Comparison of ENCODE assay signal across 8 cellular contexts in genomic region chr12:106246891-106247730, GRCh38. TPM values are rescaled to one million over a fixed set of nuclear protein-coding genes. Genes with fewer than 3 reads are reported as not detected.
A peak's percentile ranks its signal among the peaks of the same experiment; 100 is the strongest.
DNase-seq lines count a peak whose midpoint lies in the region; ATAC-seq and TF ChIP-seq lines count a peak whose summit lies in the region.

No MANE protein-coding gene starts in this region.

- H3K4me3 ChIP-seq in Loucy (ENCODE audit: low read length, poor library complexity, severe bottlenecking) (peak overlapping the region; percentile 93), lung (peak overlapping the region; percentile 73)
- H3K4me3 ChIP-seq in effector memory CD4-positive, alpha-beta T cell (ENCODE audit: insufficient read depth, low read depth, low read length, poor library complexity, severe bottlenecking) = peak overlapping the region; percentile 79

- no peaks in the 10 kb centered on the region for H3K9me2 ChIP-seq in Loucy (replicated peaks; ENCODE audit: low read depth, low read length)

- CTCF ChIA-PET in activated CD8-positive, alpha-beta T cell treated with anti-CD3 and anti-CD28 coated beads, Interleukin-2, amount 10 ng/mL, durations not matched to agents 7 days and 5 days (lab: Charles Lee) = interaction anchor here (1.0 to 2.8 kb wide), 4 partner anchors 20 to 110 kb away, joined by 3 to 13 read pairs (median 4); partner anchors contain the start of gene POLR3B

- H3K4me1 Mint-ChIP-seq in activated CD8-positive, alpha-beta T cell treated with anti-CD3 and anti-CD28 coated beads, Interleukin-2, amount 10 ng/mL, durations not matched to agents 7 days and 5 days (ENCODE audit: low read depth) = peaks cover 12% of the 10 kb centered on the region

- peaks cover 51% of the 10 kb centered on the region for H3K4me1 ChIP-seq in Loucy (ENCODE audit: insufficient read depth, low read length, poor library complexity, severe bottlenecking)
- H3K4me1 ChIP-seq in effector memory CD4-positive, alpha-beta T cell (ENCODE audit: control insufficient read depth, insufficient read depth, low read length, poor library complexity, severe bottlenecking) = peaks cover 27% of the 10 kb centered on the region
- H3K4me1 ChIP-seq in lung (ENCODE audit: control insufficient read depth in 2 of 2, insufficient read depth in 2 of 2, low read length in 2 of 2) = peaks cover 7 to 10% of the 10 kb centered on the region in 2 donors

- H3K27me3 Mint-ChIP-seq in activated CD8-positive, alpha-beta T cell treated with anti-CD3 and anti-CD28 coated beads, Interleukin-2, amount 10 ng/mL, durations not matched to agents 7 days and 5 days (ENCODE audit: low read depth) = peaks cover 12% of the 10 kb centered on the region

- H3F3A ChIP-seq in Loucy (ENCODE audit: low read depth) = no peaks in the 10 kb centered on the region; the same call in 1 of the 2 replicates

- peak overlapping the region; percentile 86 for H2AFZ ChIP-seq in Loucy (ENCODE audit: low read length)

- H4K20me1 ChIP-seq in Loucy (ENCODE audit: insufficient read depth, low read length, poor library complexity, severe bottlenecking) = peaks cover 20% of the 10 kb centered on the region

- WGBS in lung, 2 donors = 3 to 5% methylated on average over 45 to 81 of the region's 81 CpGs

- peak overlapping the region; percentile 81 for H3K27ac ChIP-seq in effector memory CD4-positive, alpha-beta T cell (ENCODE audit: insufficient read depth, low read length, poor library complexity, severe bottlenecking)
- H3K27ac ChIP-seq in lung (ENCODE audit: low read depth in 1 of 2, low read length in 1 of 2) = peak overlapping the region; percentile 99

- peak overlapping the region; percentile 95 for H3K4me2 ChIP-seq in Loucy (ENCODE audit: low read depth, low read length, poor library complexity, severe bottlenecking)

- H3K9me3 ChIP-seq in Loucy (ENCODE audit: insufficient read depth, low read depth, low read length) = no peaks in the 10 kb centered on the region
- H3K9me3 ChIP-seq in effector memory CD4-positive, alpha-beta T cell (ENCODE audit: control insufficient read depth, low read length) = no peaks in the 10 kb centered on the region
- H3K9me3 ChIP-seq in lung (ENCODE audit: control insufficient read depth in 2 of 2, insufficient read depth in 1 of 2, low read length in 1 of 2) = no peaks in the 10 kb centered on the region

- no peaks in the 10 kb centered on the region for H3K9me3 Mint-ChIP-seq in activated CD8-positive, alpha-beta T cell treated with anti-CD3 and anti-CD28 coated beads, Interleukin-2, amount 10 ng/mL, durations not matched to agents 7 days and 5 days (ENCODE audit: insufficient read depth)

- H3K27ac Mint-ChIP-seq in activated CD8-positive, alpha-beta T cell treated with anti-CD3 and anti-CD28 coated beads, Interleukin-2, amount 10 ng/mL, durations not matched to agents 7 days and 5 days = no peak overlapping the region

- peaks cover 35% of the 10 kb centered on the region for H3K79me2 ChIP-seq in Loucy (ENCODE audit: insufficient read depth, low read length)

- peak; percentile 73 for DNase-seq in COLO668 (lab: John Stamatoyannopoulos, UW; ENCODE audit: unreplicated experiment)
- DNase-seq in activated CD8-positive, alpha-beta T cell treated with anti-CD3 and anti-CD28 coated beads, Interleukin-2, amount 10 ng/mL, durations not matched to agents 7 days and 5 days = peak; percentile 63
- DNase-seq in effector memory CD4-positive, alpha-beta T cell = peak; percentile 38 to 52 (median 44)
- DNase-seq in lung (ENCODE audit: low spot score) = peak; percentile 60
- peak; percentile 33 for DNase-seq in stimulated activated CD8-positive, alpha-beta memory T cell treated with anti-CD3 and anti-CD28 coated beads, Interleukin-4, amount 100 ng/mL, for 24 hours (ENCODE audit: low read depth)
- DNase-seq in cortex of kidney (lab: John Stamatoyannopoulos, UW) = no peak

- peak overlapping the region; percentile 93 for H3K9ac ChIP-seq in Loucy (ENCODE audit: low read depth, low read length, poor library complexity, severe bottlenecking)

- POLR2A ChIA-PET in activated CD8-positive, alpha-beta T cell treated with anti-CD3 and anti-CD28 coated beads, Interleukin-2, amount 10 ng/mL, durations not matched to agents 7 days and 5 days (lab: Charles Lee) = interaction anchor here (0.9 kb wide), 1 partner anchor 19 kb away, joined by 3 read pairs; no protein-coding TSS in a partner anchor

- ATAC-seq in GM21526 (IDR thresholded peaks at IDR 0.05; ENCODE audit: low FRiP score, unreplicated experiment) (peak; percentile 22), lung (ENCODE audit: insufficient read depth, low FRiP score) (no peak)
- peak; percentile 80 for ATAC-seq in activated CD8-positive, alpha-beta T cell treated with anti-CD3 and anti-CD28 coated beads, Interleukin-2, amount 10 ng/mL, durations not matched to agents 7 days and 5 days

- H3K36me3 Mint-ChIP-seq in activated CD8-positive, alpha-beta T cell treated with anti-CD3 and anti-CD28 coated beads, Interleukin-2, amount 10 ng/mL, durations not matched to agents 7 days and 5 days (ENCODE audit: low read depth) = no peaks in the 10 kb centered on the region

- TF ChIP-seq CTCF in Loucy (conservative IDR thresholded peaks at IDR 0.05; ENCODE audit: low read length) (no peak), lung (IDR thresholded peaks at IDR 0.05; ENCODE audit: control extremely low read depth, extremely low read depth) (no peak)

- H3K36me3 ChIP-seq in Loucy (ENCODE audit: insufficient read depth, low read length) (no peaks in the 10 kb centered on the region), lung (ENCODE audit: control insufficient read depth in 2 of 2, insufficient read depth in 2 of 2, low read length in 2 of 2) (peaks cover 2 to 5% of the 10 kb centered on the region in 2 donors)
- H3K36me3 ChIP-seq in effector memory CD4-positive, alpha-beta T cell (ENCODE audit: control insufficient read depth, insufficient read depth, low read length) = no peaks in the 10 kb centered on the region

- H3K27me3 ChIP-seq in Loucy (ENCODE audit: insufficient read depth, low read length, poor library complexity, severe bottlenecking) (no peaks in the 10 kb centered on the region), lung (ENCODE audit: control insufficient read depth, insufficient read depth) (no peaks in the 10 kb centered on the region)
- no peaks in the 10 kb centered on the region for H3K27me3 ChIP-seq in effector memory CD4-positive, alpha-beta T cell (replicated peaks; ENCODE audit: control insufficient read depth, insufficient read depth, low read length, poor library complexity, severe bottlenecking)

- peak overlapping the region; percentile 65 for H3K4me3 Mint-ChIP-seq in activated CD8-positive, alpha-beta T cell treated with anti-CD3 and anti-CD28 coated beads, Interleukin-2, amount 10 ng/mL, durations not matched to agents 7 days and 5 days

RNA-seq across cellular contexts. Expression of gene CKAP4, which starts 0.7 kb away (rescaled TPM):
- total RNA-seq in activated CD8-positive, alpha-beta T cell treated with anti-CD3 and anti-CD28 coated beads, Interleukin-2, amount 10 ng/mL, durations not matched to agents 7 days and 5 days = under 1 TPM; 0.47 to 0.52 TPM
- total RNA-seq in lung = 10 to 100 TPM; 48.3 to 82.6 TPM
- polyA plus RNA-seq in lung = 10 to 100 TPM; 15.3 to 82.1 TPM

RNA-seq across cellular contexts. Expression of gene TCP11L2, which starts 55.4 kb away (rescaled TPM):
- 1 to 10 TPM; 5.9 to 6.4 TPM for total RNA-seq in activated CD8-positive, alpha-beta T cell treated with anti-CD3 and anti-CD28 coated beads, Interleukin-2, amount 10 ng/mL, durations not matched to agents 7 days and 5 days
- total RNA-seq in lung = 10 to 100 TPM; 42.5 to 78.5 TPM
- 1 to 10 TPM; 4.9 to 7.1 TPM for polyA plus RNA-seq in lung

Comparison
In these comparisons a context has a peak if more than half of its experiments do, and no peak if none do; other contexts are left out.
1. RNA of gene CKAP4, which starts 0.7 kb away (total RNA-seq): 48.3 to 82.6 TPM in lung; 0.47 to 0.52 TPM in activated CD8-positive, alpha-beta T cell treated with anti-CD3 and anti-CD28 coated beads, Interleukin-2, amount 10 ng/mL, durations not matched to agents 7 days and 5 days; every median in the first group is over 10 times any median in the second.
2. RNA of gene TCP11L2, which starts 55.4 kb away (total RNA-seq): 42.5 to 78.5 TPM in lung; 5.9 to 6.4 TPM in activated CD8-positive, alpha-beta T cell treated with anti-CD3 and anti-CD28 coated beads, Interleukin-2, amount 10 ng/mL, durations not matched to agents 7 days and 5 days; every median in the first group is over 4 times any median in the second.
3. Peak in every context shown above with its lines, with median percentiles within 50 percentile points of each other: H3K4me3 ChIP-seq.